In genomic region chr1:43548285-43549271, GRCh38 we compare ENCODE assay signal across 10 cellular contexts. TPM values are rescaled to one million over a fixed set of nuclear protein-coding genes. Genes with fewer than 3 reads are reported as not detected.
A peak's percentile ranks its signal among the peaks of the same experiment; 100 is the strongest.
DNase-seq lines count a peak whose midpoint lies in the region; ATAC-seq and TF ChIP-seq lines count a peak whose summit lies in the region.
"Had no signal": no experiment of that assay in that cellular context is flagged by ENCODE, and none has a peak within 500 bp of the region (broad histone marks: within the 10 kb centered on the region; RNA-seq: fewer than 3 reads in every experiment).

No MANE protein-coding gene starts in this region.

- no peaks in the 10 kb centered on the region for H3K27me3 ChIP-seq in mesenchymal stem cell (ENCODE audit: control insufficient read depth in 1 of 2, insufficient read depth in 1 of 2, low read length in 2 of 2)
- H3K27me3 ChIP-seq in transverse colon: no peaks in the 10 kb centered on the region

- H3K4me3 ChIP-seq in epithelial cell of proximal tubule (ENCODE audit: low read depth, low read length) (no peak overlapping the region), mesenchymal stem cell (ENCODE audit: insufficient read depth in 1 of 2, low read depth in 1 of 2, low read length in 2 of 2) (no peak overlapping the region), transverse colon (no peak overlapping the region)

- H3K18ac ChIP-seq in mesenchymal stem cell (ENCODE audit: low read depth in 1 of 2, low read length in 2 of 2): no peak overlapping the region

- H3K14ac ChIP-seq in mesenchymal stem cell (ENCODE audit: low read length in 2 of 2): no peak overlapping the region

- intact Hi-C loops in transverse colon (cut with DNase I; ENCODE audit: low total_unique reads) (no loop called here), left ventricle myocardium superior (cut with micrococcal nuclease) (no loop called here)

- no peak overlapping the region for H2AFZ ChIP-seq in mesenchymal stem cell (ENCODE audit: low read depth, low read length)

- H3K9me3 ChIP-seq in mesenchymal stem cell (ENCODE audit: control insufficient read depth, low read length) (no peaks in the 10 kb centered on the region), transverse colon (no peaks in the 10 kb centered on the region)

- no peak overlapping the region for H3K4me2 ChIP-seq in mesenchymal stem cell (ENCODE audit: low read length, poor library complexity, severe bottlenecking)

- H3K4me1 ChIP-seq in mesenchymal stem cell (ENCODE audit: control insufficient read depth, insufficient read depth, low read depth, low read length) (peaks cover 20% of the 10 kb centered on the region), transverse colon (peaks cover 80 to 98% (median 94%) of the 10 kb centered on the region in 4 donors)

- in situ Hi-C loops in transverse colon (cut with MboI; ENCODE audit: low pct_ligation_motif_present in 1 of 4, low pct_unique_long_range_greater_than_20kb in 1 of 4, low sequenced_read_pairs in 3 of 4): loop anchor here in 1 of 4 donors (25.0 kb wide), 1 partner anchor 389 kb away; the partner anchor contains the start of genes ARTN and IPO13

- no peak overlapping the region for H3K23ac ChIP-seq in mesenchymal stem cell (ENCODE audit: low read length in 2 of 2)

- H3K9ac ChIP-seq in mesenchymal stem cell (ENCODE audit: low read length): no peak overlapping the region

- no peak overlapping the region for H2BK15ac ChIP-seq in mesenchymal stem cell (ENCODE audit: low read depth, poor library complexity, severe bottlenecking)

- H3K4ac ChIP-seq in mesenchymal stem cell (ENCODE audit: low read depth in 1 of 2, low read length in 2 of 2): peak overlapping the region in 1 of 2 experiments; percentile 49

- WGBS in mesenchymal stem cell: 88% methylated on average over 18 of the region's 18 CpGs
- 71 to 84% methylated on average over 5 to 16 of the region's 18 CpGs for WGBS in transverse colon (ENCODE audit: low coverage in 1 of 2), 2 donors

- TF ChIP-seq POLR2A in transverse colon (IDR thresholded peaks at IDR 0.05): no peak

- H3K79me1 ChIP-seq in mesenchymal stem cell (replicated peaks; ENCODE audit: low read length, poor library complexity, severe bottlenecking): peaks cover 19% of the 10 kb centered on the region

- H3K27ac ChIP-seq in mesenchymal stem cell (ENCODE audit: low read length, poor library complexity, severe bottlenecking): no peak overlapping the region
- H3K27ac ChIP-seq in transverse colon: peak overlapping the region; percentile 82 to 94 (median 90)

- TF ChIP-seq EP300 in transverse colon (IDR thresholded peaks at IDR 0.05; ENCODE audit: low read depth): no peak

- DNase-seq in NCI-H226 (peak; percentile 66), epithelial cell of proximal tubule (ENCODE audit: low read depth) (peak; percentile 40), mesenchymal stem cell (peak; percentile 49), transverse colon (peak; percentile 41), NCI-H69 (lab: John Stamatoyannopoulos, UW) (no peak), left ventricle myocardium superior (no peak)
- no peak for DNase-seq in stimulated activated CD4-positive, alpha-beta T cell treated with anti-CD3 and anti-CD28 coated beads, Interleukin-1b, Interleukin-23, amount 100 ng/mL, for 48 hours
- DNase-seq in activated CD8-positive, alpha-beta memory T cell treated with anti-CD3 and anti-CD28 coated beads, Interleukin-2, amount 50 U/mL, for 4 hours: no peak
- DNase-seq: HCEC 1CT, Karpas-422 had no signal

- H2AK5ac ChIP-seq in mesenchymal stem cell (ENCODE audit: low read length, severe bottlenecking): no peak overlapping the region

- peak overlapping the region; percentile 64 for H4K8ac ChIP-seq in mesenchymal stem cell (ENCODE audit: low read length)

- TF ChIP-seq CTCF in epithelial cell of proximal tubule (conservative IDR thresholded peaks at IDR 0.05; ENCODE audit: low read depth, low read length) (no peak), transverse colon (IDR thresholded peaks at IDR 0.05) (no peak)

- no peak for ATAC-seq in left ventricle myocardium superior

- peak overlapping the region; percentile 29 for H4K91ac ChIP-seq in mesenchymal stem cell (ENCODE audit: low read length)

- H2BK12ac ChIP-seq in mesenchymal stem cell (ENCODE audit: low read length in 2 of 2): no peak overlapping the region

- H2BK120ac ChIP-seq in mesenchymal stem cell (ENCODE audit: low read depth, low read length): no peak overlapping the region

- peaks cover under 1 to 49% of the 10 kb centered on the region in 2 experiments for H3K36me3 ChIP-seq in mesenchymal stem cell (ENCODE audit: control insufficient read depth in 1 of 2, insufficient read depth in 2 of 2, low read depth in 1 of 2, low read length in 2 of 2)
- no peaks in the 10 kb centered on the region for H3K36me3 ChIP-seq in transverse colon

- H2BK5ac ChIP-seq in mesenchymal stem cell (ENCODE audit: low read depth, low read length, poor library complexity, severe bottlenecking): no peak overlapping the region

RNA-seq across cellular contexts. Expression of gene PTPRF, which starts 17.9 kb away (rescaled TPM):
- total RNA-seq in epithelial cell of proximal tubule: 138 and 155 TPM in 2 replicates
- 51.3 TPM for polyA plus RNA-seq in mesenchymal stem cell (2013, experiment 1 of 2)
- polyA plus RNA-seq in mesenchymal stem cell (2013, experiment 2 of 2): 51.0 TPM
- 100 to 1,000 TPM; 278 to 549 (median 404) TPM for total RNA-seq in transverse colon
- 7.0 TPM for total RNA-seq in left ventricle myocardium superior

Comparison
In these comparisons a context has a peak if more than half of its experiments do, and no peak if none do; other contexts are left out.
1. DNase-seq: peak in NCI-H226 (single experiment), epithelial cell of proximal tubule (single experiment), mesenchymal stem cell (single experiment) and transverse colon (single experiment); none in NCI-H69 (single experiment), stimulated activated CD4-positive, alpha-beta T cell treated with anti-CD3 and anti-CD28 coated beads, Interleukin-1b, Interleukin-23, amount 100 ng/mL, for 48 hours (single experiment), activated CD8-positive, alpha-beta memory T cell treated with anti-CD3 and anti-CD28 coated beads, Interleukin-2, amount 50 U/mL, for 4 hours (single experiment) and left ventricle myocardium superior (single experiment).
2. RNA of gene PTPRF, which starts 17.9 kb away (total RNA-seq): 278 to 549 TPM in transverse colon and 138 to 155 TPM in epithelial cell of proximal tubule; 7.0 TPM in left ventricle myocardium superior (single experiment); every median in the first group is over 10 times any median in the second.